Comparison of ENCODE assay signal across 1 cellular context in genomic region chr6:151284012-151284411, GRCh38.
TF ChIP-seq lines count a peak whose summit lies in the region.

No MANE protein-coding gene starts in this region.

TF ChIP-seq in SK-N-SH, 30 proteins besides CTCF, POLR2A, EP300 and RAD21 (continued from another document):
- TF ChIP-seq FOSL2 (IDR thresholded peaks at IDR 0.05; ENCODE audit: borderline replicate concordance, low read depth), result no peak
- TF ChIP-seq ZBTB33 (IDR thresholded peaks at IDR 0.05; ENCODE audit: borderline replicate concordance, low read depth), result no peak
- TF ChIP-seq USF1 (IDR thresholded peaks at IDR 0.05; ENCODE audit: borderline replicate concordance, low read depth), result no peak
- no peak for TF ChIP-seq USF2 (IDR thresholded peaks at IDR 0.05; ENCODE audit: borderline replicate concordance, low read depth, low read length)
- no peak for TF ChIP-seq CHD2 (IDR thresholded peaks at IDR 0.05; ENCODE audit: low read length, partially characterized antibody)
- TF ChIP-seq PBX3 (IDR thresholded peaks at IDR 0.05), result no peak
- no peak for TF ChIP-seq TAF1 (IDR thresholded peaks at IDR 0.05; ENCODE audit: borderline replicate concordance, low read depth, low read length)
- TF ChIP-seq GABPA (IDR thresholded peaks at IDR 0.05; ENCODE audit: low read depth), result no peak
- TF ChIP-seq YY1 (IDR thresholded peaks at IDR 0.05; ENCODE audit: low read depth), result no peak
TF ChIP-seq in SK-N-SH: peak in this region for 0.
